In the genomic region with DNA sequence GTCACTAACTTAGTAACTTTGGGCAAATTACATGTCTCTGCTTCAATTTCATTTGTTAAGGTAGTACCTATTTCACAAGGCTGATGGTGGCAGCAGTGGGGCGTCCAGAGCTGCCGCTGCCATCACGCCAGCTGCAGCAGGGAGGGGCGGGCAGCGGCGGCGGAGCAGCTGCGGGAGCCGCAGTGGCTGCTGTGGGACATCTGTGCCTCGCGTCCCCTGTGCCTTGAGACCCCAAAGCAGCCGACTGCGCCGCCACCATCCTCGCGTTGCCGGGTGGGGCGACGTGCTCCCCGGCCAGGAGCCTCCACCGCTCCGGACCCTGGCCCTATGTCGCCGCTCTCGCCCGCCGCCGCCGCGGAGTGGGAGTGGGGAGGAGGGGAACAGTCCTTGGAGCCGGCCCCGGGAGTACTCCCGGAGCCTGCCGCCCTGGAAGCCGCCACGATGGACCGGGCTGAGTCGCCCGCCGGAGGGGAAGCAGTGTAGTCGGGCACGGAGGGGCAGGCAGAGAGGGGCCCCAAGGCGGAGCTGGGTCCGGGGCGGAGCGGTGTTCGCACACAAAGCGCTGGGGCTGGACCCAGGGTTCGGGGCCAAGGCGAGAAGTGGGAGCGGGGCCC, we compare ENCODE assay signal across 8 cellular contexts. TPM values are rescaled to one million over a fixed set of nuclear protein-coding genes. Genes with fewer than 3 reads are reported as not detected.
DNase-seq lines count a peak whose midpoint lies in the region; ATAC-seq and TF ChIP-seq lines count a peak whose summit lies in the region.

No MANE protein-coding gene starts in this region.

- H3K4me3 ChIP-seq in AG09309 (ENCODE audit: control insufficient read depth, low read depth, low read length) = peak overlapping the region; percentile 71

- DNase-seq in AG09309 (ENCODE audit: low read depth) (peak; percentile 5), NCI-H146 treated with DMSO at 0.1 percent for 48 hours (lab: John Stamatoyannopoulos, UW; ENCODE audit: unreplicated experiment) (peak; percentile 21), dermis microvascular lymphatic vessel endothelial cell (ENCODE audit: low read depth in 2 of 2) (peak; percentile 62 to 80), left lobe of liver (ENCODE audit: low spot score) (peak; percentile 74), NCI-H128 (lab: John Stamatoyannopoulos, UW; ENCODE audit: unreplicated experiment) (no peak)
- peak; percentile 39 to 42 for DNase-seq in activated CD4-positive, alpha-beta T cell treated with anti-CD3 and anti-CD28 coated beads for 4 hours
- peak; percentile 52 to 66 for DNase-seq in stimulated activated CD4-positive, alpha-beta T cell treated with anti-CD3 and anti-CD28 coated beads, Interleukin-2, amount 100 ng/mL, for 24 hours

- peak; percentile 33 for TF ChIP-seq CTCF in AG09309 (IDR thresholded peaks at IDR 0.05; ENCODE audit: control insufficient read depth, insufficient read depth, low read depth, low read length, missing control alignments)

- peak; percentile 91 for ATAC-seq in GM19372 (IDR thresholded peaks at IDR 0.05; ENCODE audit: low read depth, unreplicated experiment)
- ATAC-seq in left lobe of liver = peak; percentile 80

RNA-seq across cellular contexts. Expression of a gene that starts 51.4 kb away (rescaled TPM):
- total RNA-seq in dermis microvascular lymphatic vessel endothelial cell = 13.5 and 24.3 TPM in 2 replicates
- total RNA-seq in left lobe of liver = 915 TPM

Comparison
In these comparisons a context has a peak if more than half of its experiments do, and no peak if none do; other contexts are left out.
1. RNA of a gene that starts 51.4 kb away (total RNA-seq): 915 TPM in left lobe of liver (single experiment); 13.5 to 24.3 TPM in dermis microvascular lymphatic vessel endothelial cell; every median in the first group is over 10 times any median in the second.